ENCODE assay signal across 8 cellular contexts in genomic region chr2:130341562-130342019, GRCh38. TPM values are rescaled to one million over a fixed set of nuclear protein-coding genes. Genes with fewer than 3 reads are reported as not detected.
DNase-seq lines count a peak whose midpoint lies in the region; ATAC-seq, FAIRE-seq and TF ChIP-seq lines count a peak whose summit lies in the region.

No MANE protein-coding gene starts in this region.

- ATAC-seq in GM18499 (IDR thresholded peaks at IDR 0.05; ENCODE audit: insufficient read depth, unreplicated experiment): peak; percentile 1
- peak; percentile 1 for ATAC-seq in HG02623 (IDR thresholded peaks at IDR 0.05; ENCODE audit: unreplicated experiment)
- ATAC-seq in RWPE2 (ENCODE audit: low read depth): peak; percentile 0; the same call in 1 of the 3 replicates
- no peak for ATAC-seq in GM18858 (IDR thresholded peaks at IDR 0.05; ENCODE audit: unreplicated experiment)
- no peak for ATAC-seq in HG03521 (IDR thresholded peaks at IDR 0.05; ENCODE audit: unreplicated experiment)

- H3K79me2 ChIP-seq in endothelial cell of umbilical vein (ENCODE audit: control insufficient read depth, insufficient read depth, low read length): peaks cover 14% of the 10 kb centered on the region

- H3K27me3 ChIP-seq in RWPE2 (ENCODE audit: insufficient read depth, poor library complexity, severe bottlenecking) (no peaks in the 10 kb centered on the region), endothelial cell of umbilical vein (ENCODE audit: control insufficient read depth in 2 of 2, insufficient read depth in 2 of 2, low read length in 2 of 2) (no peaks in the 10 kb centered on the region), neuron (ENCODE audit: insufficient read depth, low read length) (no peaks in the 10 kb centered on the region)

- no TSS peak for BruUV-seq in endothelial cell of umbilical vein (replicated peaks; lab: Mats Ljungman, UMichigan)

- peak overlapping the region; percentile 88 for H3K4me2 ChIP-seq in endothelial cell of umbilical vein (ENCODE audit: insufficient read depth, low read length)

- POLR2A ChIA-PET in endothelial cell of umbilical vein (lab: Charles Lee): interaction anchor here (0.9 to 3.1 kb wide), 4 partner anchors 9 to 160 kb away, joined by 4 to 17 read pairs (median 8); partner anchors contain the start of genes PTPN18 and SMPD4

- H3K27ac ChIP-seq in RWPE2 (ENCODE audit: poor library complexity, severe bottlenecking) (peak overlapping the region; percentile 60), endothelial cell of umbilical vein (ENCODE audit: insufficient read depth, low read depth, low read length) (no peak overlapping the region)

- H3K4me3 ChIP-seq in RWPE2 (ENCODE audit: severe bottlenecking) (peak overlapping the region; percentile 82), endothelial cell of umbilical vein (replicated peaks in 1 of 3; ENCODE audit: insufficient read depth in 1 of 3, low read depth in 1 of 3, low read length in 3 of 3) (peak overlapping the region; percentile 52 to 92 (median 83)), neuron (ENCODE audit: low read length) (peak overlapping the region; percentile 78)

- no peak for DNase-seq in RWPE2 (ENCODE audit: low spot score)
- no peak for DNase-seq in endothelial cell of umbilical vein (ENCODE audit: low read depth, low spot score)
- no peak for DNase-seq in NCI-H1694 treated with DMSO at 0.1 percent for 48 hours (lab: John Stamatoyannopoulos, UW)

- H3K9me1 ChIP-seq in endothelial cell of umbilical vein (replicated peaks; ENCODE audit: control insufficient read depth, extremely low read depth, insufficient read depth, low read length): no peaks in the 10 kb centered on the region

- no peak for TF ChIP-seq POLR2A in endothelial cell of umbilical vein (IDR thresholded peaks at IDR 0.05; ENCODE audit: low read depth, low read length)

- FAIRE-seq in endothelial cell of umbilical vein (lab: Jason Lieb, UNC): peak; percentile 48

- intact Hi-C loops in endothelial cell of umbilical vein (cut with micrococcal nuclease): loop anchor here (1.0 to 10.0 kb wide), 4 partner anchors 14 to 753 kb away; partner anchors contain the start of genes FAM168B and SMPD4

- peaks cover 7% of the 10 kb centered on the region for H3K4me1 ChIP-seq in RWPE2 (ENCODE audit: insufficient read depth, poor library complexity, severe bottlenecking)
- peaks cover 13% of the 10 kb centered on the region for H3K4me1 ChIP-seq in endothelial cell of umbilical vein (ENCODE audit: control insufficient read depth, extremely low read depth, insufficient read depth, low read length)
- H3K4me1 ChIP-seq in neuron (ENCODE audit: insufficient read depth, low read length): peaks cover 13% of the 10 kb centered on the region

- peak overlapping the region; percentile 86 for H3K9ac ChIP-seq in endothelial cell of umbilical vein (replicated peaks; ENCODE audit: extremely low read depth, insufficient read depth, low read length)

- H3K36me3 ChIP-seq in RWPE2 (ENCODE audit: low read depth) (peaks cover 27% of the 10 kb centered on the region), endothelial cell of umbilical vein (ENCODE audit: control insufficient read depth in 2 of 2, extremely low read depth in 1 of 2, insufficient read depth in 2 of 2, low read length in 2 of 2) (peaks cover 4 to 25% of the 10 kb centered on the region in 2 experiments), neuron (ENCODE audit: insufficient read depth, low read length) (peaks cover 34% of the 10 kb centered on the region)

- no peaks in the 10 kb centered on the region for H4K20me1 ChIP-seq in endothelial cell of umbilical vein (replicated peaks; ENCODE audit: control insufficient read depth, extremely low read depth, insufficient read depth, low read length)

- H2AFZ ChIP-seq in endothelial cell of umbilical vein (ENCODE audit: low read depth, low read length) (peak overlapping the region; percentile 98), neuron (ENCODE audit: low read depth, low read length) (peak overlapping the region; percentile 76)

- dilution Hi-C loops in endothelial cell of umbilical vein (cut with MboI; ENCODE audit: extremely low pct_ligation_motif_present, low sequenced_read_pairs): no loop called here

- no peaks in the 10 kb centered on the region for H3K9me3 ChIP-seq in RWPE2 (ENCODE audit: severe bottlenecking)
- no peaks in the 10 kb centered on the region for H3K9me3 ChIP-seq in endothelial cell of umbilical vein (replicated peaks; ENCODE audit: control insufficient read depth, insufficient read depth, low read length)
- H3K9me3 ChIP-seq in neuron (ENCODE audit: low read length): no peaks in the 10 kb centered on the region

- TF ChIP-seq CTCF in RWPE2 (IDR thresholded peaks at IDR 0.05; ENCODE audit: poor library complexity, severe bottlenecking): no peak
- TF ChIP-seq CTCF in endothelial cell of umbilical vein (IDR thresholded peaks at IDR 0.05; ENCODE audit: extremely low read depth in 1 of 2, insufficient read depth in 1 of 2, low read depth in 1 of 2, low read length in 2 of 2): no peak

- CTCF ChIA-PET in endothelial cell of umbilical vein (lab: Charles Lee): interaction anchor here (0.6 to 3.2 kb wide), 9 partner anchors 9 to 1148 kb away, joined by 3 to 37 read pairs (median 6); partner anchors contain the start of genes MZT2B, PTPN18 and SMPD4

TF ChIP-seq in endothelial cell of umbilical vein, 7 proteins besides CTCF, POLR2A, EP300 and RAD21:
- TF ChIP-seq MYC (IDR thresholded peaks at IDR 0.05; ENCODE audit: low read depth, low read length) (no peak), JUN (IDR thresholded peaks at IDR 0.05; ENCODE audit: borderline replicate concordance, insufficient read depth, insufficient read length, low read depth) (no peak), EZH2 (IDR thresholded peaks at IDR 0.05; ENCODE audit: borderline replicate concordance, low read depth, low read length, severe bottlenecking) (no peak), MAX (IDR thresholded peaks at IDR 0.05; ENCODE audit: insufficient read depth, insufficient read length) (no peak), POLR2AphosphoS5 (IDR thresholded peaks at IDR 0.05; ENCODE audit: insufficient read depth, low read depth, low read length) (no peak), FOS (IDR thresholded peaks at IDR 0.05; ENCODE audit: borderline replicate concordance, insufficient read depth, low read length) (no peak), GATA2 (IDR thresholded peaks at IDR 0.05; ENCODE audit: insufficient read depth, insufficient read length, low read depth, low read length) (no peak)

RNA-seq across cellular contexts. Expression of gene IMP4, which starts 1.1 kb away (rescaled TPM):
- total RNA-seq in endothelial cell of umbilical vein: 63.1 and 74.0 TPM in 2 replicates
- 149 and 177 TPM in 2 replicates for polyA plus RNA-seq in endothelial cell of umbilical vein
- polyA plus RNA-seq in endothelial cell of umbilical vein (2011; cell fraction: cytosol; rRNA removed): 121 TPM in 2 replicates
- 146 and 150 TPM in 2 replicates for polyA plus RNA-seq in endothelial cell of umbilical vein (2011; cell fraction: nucleus; rRNA removed)
- polyA plus RNA-seq in endothelial cell of umbilical vein (2012): 105 and 109 TPM in 2 replicates
- polyA minus RNA-seq in endothelial cell of umbilical vein: 55.9 and 60.7 TPM in 2 replicates
- 64.2 TPM for polyA minus RNA-seq in endothelial cell of umbilical vein (2011; cell fraction: cytosol; rRNA and poly(A)+ RNA removed)
- polyA minus RNA-seq in endothelial cell of umbilical vein (2011; cell fraction: nucleus; rRNA and poly(A)+ RNA removed): 40.5 and 56.9 TPM in 2 replicates

RNA-seq across cellular contexts. Expression of gene PTPN18, which starts 14.3 kb away (rescaled TPM):
- 31.5 and 39.6 TPM in 2 replicates for total RNA-seq in endothelial cell of umbilical vein
- 38.3 and 39.4 TPM in 2 replicates for polyA plus RNA-seq in endothelial cell of umbilical vein
- polyA plus RNA-seq in endothelial cell of umbilical vein (2011; cell fraction: cytosol; rRNA removed): 34.5 and 37.2 TPM in 2 replicates
- 98.9 and 101 TPM in 2 replicates for polyA plus RNA-seq in endothelial cell of umbilical vein (2011; cell fraction: nucleus; rRNA removed)
- 24.1 and 25.1 TPM in 2 replicates for polyA plus RNA-seq in endothelial cell of umbilical vein (2012)
- 37.1 and 53.9 TPM in 2 replicates for polyA minus RNA-seq in endothelial cell of umbilical vein
- polyA minus RNA-seq in endothelial cell of umbilical vein (2011; cell fraction: cytosol; rRNA and poly(A)+ RNA removed): 15.3 TPM
- polyA minus RNA-seq in endothelial cell of umbilical vein (2011; cell fraction: nucleus; rRNA and poly(A)+ RNA removed): 34.6 and 42.5 TPM in 2 replicates

Comparison
In these comparisons a context has a peak if more than half of its experiments do, and no peak if none do; other contexts are left out.
1. ATAC-seq: peak in GM18499 (single experiment), HG02623 (single experiment) and RWPE2 (single experiment); none in GM18858 (single experiment) and HG03521 (single experiment).
2. Peak in every context shown above with its lines, with median percentiles within 50 percentile points of each other: H3K4me3 ChIP-seq.